In the genomic region with DNA sequence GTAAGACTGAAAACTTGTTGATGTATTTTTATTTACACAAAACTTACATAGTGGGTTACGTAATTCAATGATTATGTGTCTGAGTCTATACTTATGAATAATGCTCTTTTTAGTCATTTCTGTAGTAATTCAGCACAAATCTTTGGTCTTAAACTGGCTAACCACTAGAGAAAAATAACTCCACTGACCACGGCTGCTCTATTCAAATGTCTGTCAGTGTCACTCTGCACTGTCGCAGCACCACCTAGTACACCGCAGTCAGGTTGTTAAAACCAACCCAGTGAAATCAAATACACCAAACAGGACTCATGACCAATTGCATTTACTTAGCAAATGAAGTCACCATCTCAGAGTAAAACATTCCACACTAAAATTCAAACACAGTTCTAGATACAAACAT, we compare ENCODE assay signal across 20 cellular contexts.
DNase-seq lines count a peak whose midpoint lies in the region; ATAC-seq and TF ChIP-seq lines count a peak whose summit lies in the region.
"Had no signal": no experiment of that assay in that cellular context is flagged by ENCODE, and none has a peak within 500 bp of the region (broad histone marks: within the 10 kb centered on the region; RNA-seq: fewer than 3 reads in every experiment).

No MANE protein-coding gene starts in this region.

- H2AFZ ChIP-seq in mammary epithelial cell (ENCODE audit: low read depth, low read length) = no peak overlapping the region

- no peak overlapping the region for H3K4me2 ChIP-seq in mammary epithelial cell (ENCODE audit: insufficient read depth, low read depth, low read length)
- H3K4me2 ChIP-seq: BLaER1, KMS-11 had no signal

- H3K9me3 ChIP-seq in mammary epithelial cell (replicated peaks; ENCODE audit: insufficient read depth, low read length) = no peaks in the 10 kb centered on the region
- no peaks in the 10 kb centered on the region for H3K9me3 ChIP-seq in right lobe of liver
- H3K9me3 ChIP-seq: BLaER1, MG63 had no signal

- no peaks in the 10 kb centered on the region for H4K20me1 ChIP-seq in mammary epithelial cell (ENCODE audit: insufficient read depth, low read length)
- H4K20me1 ChIP-seq: BLaER1 had no signal

- ATAC-seq in right lobe of liver (peak; percentile 48 to 86 (median 66)), GM19467 (IDR thresholded peaks at IDR 0.05; ENCODE audit: unreplicated experiment) (no peak), GM19023 (IDR thresholded peaks at IDR 0.05; ENCODE audit: unreplicated experiment) (no peak), GM19328 (IDR thresholded peaks at IDR 0.05; ENCODE audit: unreplicated experiment) (no peak)
- ATAC-seq in activated naive CD8-positive, alpha-beta T cell treated with anti-CD3 and anti-CD28 coated beads, Interleukin-2, amount 50 U/mL, for 24 hours = no peak
- ATAC-seq: CD8-positive, alpha-beta T cell; HCT116 had no signal

- H3K4me1 ChIP-seq in mammary epithelial cell (ENCODE audit: insufficient read depth, low read length) = peaks cover 42% of the 10 kb centered on the region
- no peaks in the 10 kb centered on the region for H3K4me1 ChIP-seq in right lobe of liver
- H3K4me1 ChIP-seq: BLaER1 had no signal

- H3K27ac ChIP-seq in mammary epithelial cell (ENCODE audit: insufficient read depth, low read depth, low read length) = peak overlapping the region; percentile 3
- no peak overlapping the region for H3K27ac ChIP-seq in right lobe of liver
- H3K27ac ChIP-seq: BLaER1, KMS-11, SK-N-MC had no signal

- H3K4me3 Mint-ChIP-seq in MCF 10A (ENCODE audit: unreplicated experiment) = no peak overlapping the region
- H3K4me3 Mint-ChIP-seq in activated naive CD8-positive, alpha-beta T cell treated with anti-CD3 and anti-CD28 coated beads, Interleukin-2, amount 50 U/mL, for 24 hours = no peak overlapping the region
- H3K4me3 Mint-ChIP-seq: CD8-positive, alpha-beta T cell had no signal

- in situ Hi-C loops in mammary epithelial cell (cut with MboI; ENCODE audit: low sequenced_read_pairs in 2 of 2) = no loop called here

- peaks cover 98% of the 10 kb centered on the region for H3K79me2 ChIP-seq in mammary epithelial cell (ENCODE audit: insufficient read depth, low read length)

- no peaks in the 10 kb centered on the region for H3K27me3 Mint-ChIP-seq in MCF 10A (ENCODE audit: insufficient read depth, unreplicated experiment)
- peaks cover 4% of the 10 kb centered on the region for H3K27me3 Mint-ChIP-seq in activated naive CD8-positive, alpha-beta T cell treated with anti-CD3 and anti-CD28 coated beads, Interleukin-2, amount 50 U/mL, for 24 hours

- H3K4me1 Mint-ChIP-seq in MCF 10A (ENCODE audit: insufficient read depth, unreplicated experiment) = peaks cover 5% of the 10 kb centered on the region
- no peaks in the 10 kb centered on the region for H3K4me1 Mint-ChIP-seq in activated naive CD8-positive, alpha-beta T cell treated with anti-CD3 and anti-CD28 coated beads, Interleukin-2, amount 50 U/mL, for 24 hours

- H3K4me3 ChIP-seq in mammary epithelial cell (replicated peaks in 1 of 3; ENCODE audit: insufficient read depth in 1 of 3, low read depth in 2 of 3, low read length in 3 of 3) (no peak overlapping the region), right lobe of liver (no peak overlapping the region)
- H3K4me3 ChIP-seq: BLaER1, MG63, SK-N-MC had no signal

- no peak overlapping the region for H3K9ac ChIP-seq in mammary epithelial cell (ENCODE audit: insufficient read depth, low read length)
- H3K9ac ChIP-seq: BLaER1, KMS-11 had no signal

- no peak for TF ChIP-seq CTCF in mammary epithelial cell (conservative IDR thresholded peaks at IDR 0.05 in 1 of 2, IDR thresholded peaks at IDR 0.05 in 1 of 2; ENCODE audit: extremely low read depth in 1 of 2, insufficient read depth in 1 of 2, low read depth in 1 of 2, low read length in 2 of 2)
- no peak for TF ChIP-seq CTCF in MCF 10A (IDR thresholded peaks at IDR 0.05; ENCODE audit: unreplicated experiment)
- TF ChIP-seq CTCF in right lobe of liver (IDR thresholded peaks at IDR 0.05) = no peak

- H3K9me3 Mint-ChIP-seq in MCF 10A (ENCODE audit: unreplicated experiment) = no peaks in the 10 kb centered on the region
- H3K9me3 Mint-ChIP-seq in activated naive CD8-positive, alpha-beta T cell treated with anti-CD3 and anti-CD28 coated beads, Interleukin-2, amount 50 U/mL, for 24 hours = no peaks in the 10 kb centered on the region
- H3K9me3 Mint-ChIP-seq: CD8-positive, alpha-beta T cell had no signal

- H3K36me3 Mint-ChIP-seq in MCF 10A (ENCODE audit: insufficient read depth, unreplicated experiment) = no peaks in the 10 kb centered on the region
- no peaks in the 10 kb centered on the region for H3K36me3 Mint-ChIP-seq in activated naive CD8-positive, alpha-beta T cell treated with anti-CD3 and anti-CD28 coated beads, Interleukin-2, amount 50 U/mL, for 24 hours (ENCODE audit: low read depth)
- H3K36me3 Mint-ChIP-seq: CD8-positive, alpha-beta T cell had no signal

- WGBS in mammary epithelial cell (ENCODE audit: low coverage, missing lambda C conversion rate) = 100% methylated on average over 4 of the region's 4 CpGs
- 54% methylated on average over 4 of the region's 4 CpGs for whole genome bisulfite sequencing in right lobe of liver (ENCODE audit: insufficient coverage, low coverage, low lambda C conversion rate, missing lambda C conversion rate)

- no peak for TF ChIP-seq POLR2A in right lobe of liver (IDR thresholded peaks at IDR 0.05)

- H3K36me3 ChIP-seq in mammary epithelial cell (ENCODE audit: insufficient read depth, low read length) = no peaks in the 10 kb centered on the region
- H3K36me3 ChIP-seq in right lobe of liver = no peaks in the 10 kb centered on the region
- H3K36me3 ChIP-seq: BLaER1, MG63 had no signal

- DNase-seq in mammary epithelial cell = no peak
- no peak for DNase-seq in MCF 10A (ENCODE audit: unreplicated experiment)
- peak; percentile 47 for DNase-seq in amniotic epithelial cell (ENCODE audit: low read depth)
- no peak for DNase-seq in right lobe of liver
- no peak for DNase-seq in activated naive CD8-positive, alpha-beta T cell treated with anti-CD3 and anti-CD28 coated beads, Interleukin-2, amount 50 U/mL, for 24 hours
- DNase-seq: CD8-positive, alpha-beta T cell; GF-D8; MG63; NCI-H1092 treated with DMSO at 0.1 percent for 48 hours; NCI-H1694; NCI-H2227 treated with DMSO at 0.1 percent for 48 hours; NCI-H524; Right ventricle myocardium superior had no signal

- BruUV-seq in mammary epithelial cell (replicated peaks; lab: Mats Ljungman, UMichigan) (no TSS peak), MCF 10A (replicated peaks; lab: Mats Ljungman, UMichigan) (no TSS peak)

- H3K27ac Mint-ChIP-seq in MCF 10A (ENCODE audit: low read depth, unreplicated experiment) = no peak overlapping the region
- no peak overlapping the region for H3K27ac Mint-ChIP-seq in activated naive CD8-positive, alpha-beta T cell treated with anti-CD3 and anti-CD28 coated beads, Interleukin-2, amount 50 U/mL, for 24 hours
- H3K27ac Mint-ChIP-seq: CD8-positive, alpha-beta T cell had no signal

- intact Hi-C loops in mammary epithelial cell (cut with micrococcal nuclease) = no loop called here
- intact Hi-C loops in MCF 10A (cut with micrococcal nuclease) = no loop called here
- intact Hi-C loops in right lobe of liver (cut with DNase I) = no loop called here

- dilution Hi-C loops in mammary epithelial cell (cut with HindIII; ENCODE audit: low sequenced_read_pairs) = no loop called here

- POLR2A ChIA-PET in MCF 10A (lab: Yijun Ruan, JAX) = interaction anchor here (4.1 to 7.2 kb wide), 2 partner anchors 19 to 24 kb away, joined by 34 to 103 read pairs; no protein-coding TSS in a partner anchor

- CTCF ChIA-PET in mammary epithelial cell (lab: Charles Lee; ENCODE audit: low non-redundant PET) = no interaction called here
- CTCF ChIA-PET in MCF 10A (lab: Yijun Ruan, JAX) = no interaction called here

- H3K27me3 ChIP-seq in mammary epithelial cell (ENCODE audit: insufficient read depth, low read length) (no peaks in the 10 kb centered on the region), right lobe of liver (no peaks in the 10 kb centered on the region)
- H3K27me3 ChIP-seq: BLaER1, MG63 had no signal

Comparison
In these comparisons a context has a peak if more than half of its experiments do, and no peak if none do; other contexts are left out.
1. ATAC-seq: peak in right lobe of liver (4 of 4); none in activated naive CD8-positive, alpha-beta T cell treated with anti-CD3 and anti-CD28 coated beads, Interleukin-2, amount 50 U/mL, for 24 hours (single experiment), GM19467 (single experiment), GM19023 (single experiment) and GM19328 (single experiment).